Comparison of ENCODE assay signal across 8 cellular contexts in genomic region chr19:10835754-10836477, GRCh38. TPM values are rescaled to one million over a fixed set of nuclear protein-coding genes. Genes with fewer than 3 reads are reported as not detected.
A peak's percentile ranks its signal among the peaks of the same experiment; 100 is the strongest.
DNase-seq lines count a peak whose midpoint lies in the region; ATAC-seq and TF ChIP-seq lines count a peak whose summit lies in the region.

Gene TMED1 (minus strand): TSS chr19:10836212. CDS start chr19:10836191, 21 bp downstream.

- H3K36me3 ChIP-seq in testis (ENCODE audit: low read depth, missing control alignments): no peaks in the 10 kb centered on the region

- 0% methylated on average over 23 to 40 of the region's 50 CpGs for WGBS in testis, 2 donors

- DNase-seq in NCI-H1092 treated with DMSO at 0.1 percent for 48 hours (lab: John Stamatoyannopoulos, UW) (peak; percentile 99), SKM-1 (lab: John Stamatoyannopoulos, UW; ENCODE audit: unreplicated experiment) (peak; percentile 99), glomerular visceral epithelial cell (ENCODE audit: extremely low spot score) (peak; percentile 100), omental fat pad (ENCODE audit: low spot score) (peak; percentile 100), testis (peak; percentile 100)
- peak; percentile 94 to 97 for DNase-seq in activated naive CD4-positive, alpha-beta T cell treated with anti-CD3 and anti-CD28 coated beads, Interleukin-2, amount 50 U/mL, for 72 hours (ENCODE audit: low spot score in 2 of 2)

- H3K4me3 ChIP-seq in GM08714 (ENCODE audit: low read length) (peak within 1 kb of the TSS; percentile 78; the same call in 1 of the 2 replicates), testis (peak within 1 kb of the TSS; percentile 69 to 74)

- TF ChIP-seq CTCF in omental fat pad (IDR thresholded peaks at IDR 0.05): peak in 1 of 3 donors; percentile 48
- TF ChIP-seq CTCF in testis (IDR thresholded peaks at IDR 0.05): peak; percentile 38 to 73 (median 67)

- intact Hi-C loops in testis (cut with DNase I; ENCODE audit: low total_unique reads): no loop called here

- no peak for TF ChIP-seq POLR2A in testis (IDR thresholded peaks at IDR 0.05)

- no peaks in the 10 kb centered on the region for H3K27me3 ChIP-seq in testis

- H3K4me1 ChIP-seq in testis: peaks cover 7% of the 10 kb centered on the region

- ATAC-seq in HG02571 (IDR thresholded peaks at IDR 0.05; ENCODE audit: unreplicated experiment) (peak; percentile 78), omental fat pad (ENCODE audit: low FRiP score) (peak; percentile 96)
- ATAC-seq in activated naive CD4-positive, alpha-beta T cell treated with anti-CD3 and anti-CD28 coated beads, Interleukin-2, amount 50 U/mL, for 72 hours: peak; percentile 88 to 92

- peak within 1 kb of the TSS; percentile 91 to 98 for H3K27ac ChIP-seq in testis

- H3K9me3 ChIP-seq in testis: no peaks in the 10 kb centered on the region

- H3K36me3 Mint-ChIP-seq in activated naive CD4-positive, alpha-beta T cell treated with anti-CD3 and anti-CD28 coated beads, Interleukin-2, amount 50 U/mL, for 72 hours: peaks cover 12% of the 10 kb centered on the region in 2 donors

- H3K9me3 Mint-ChIP-seq in activated naive CD4-positive, alpha-beta T cell treated with anti-CD3 and anti-CD28 coated beads, Interleukin-2, amount 50 U/mL, for 72 hours: peaks cover 0 to 5% of the 10 kb centered on the region in 2 donors

- peak within 1 kb of the TSS; percentile 98 to 99 for H3K27ac Mint-ChIP-seq in activated naive CD4-positive, alpha-beta T cell treated with anti-CD3 and anti-CD28 coated beads, Interleukin-2, amount 50 U/mL, for 72 hours

RNA-seq across cellular contexts. Expression of gene TMED1, which starts in this region (rescaled TPM):
- 10 to 100 TPM in 1 of 2 donors, 1 to 10 TPM in 1; 9.7 to 15.0 TPM for total RNA-seq in activated naive CD4-positive, alpha-beta T cell treated with anti-CD3 and anti-CD28 coated beads, Interleukin-2, amount 50 U/mL, for 72 hours
- 10 to 100 TPM; 30.1 to 35.7 (median 32.4) TPM for total RNA-seq in omental fat pad
- total RNA-seq in testis: 10 to 100 TPM; 34.0 to 59.3 TPM
- polyA plus RNA-seq in testis (ENCODE audit: insufficient read depth, low read depth, low replicate concordance): 30.2 TPM

Comparison
In these comparisons a context has a peak if more than half of its experiments do, and no peak if none do; other contexts are left out.
1. Peak in every context shown above with its lines: DNase-seq, ATAC-seq, H3K4me3 ChIP-seq and H3K27ac ChIP-seq.